Comparison of ENCODE assay signal across 22 cellular contexts in the genomic region with DNA sequence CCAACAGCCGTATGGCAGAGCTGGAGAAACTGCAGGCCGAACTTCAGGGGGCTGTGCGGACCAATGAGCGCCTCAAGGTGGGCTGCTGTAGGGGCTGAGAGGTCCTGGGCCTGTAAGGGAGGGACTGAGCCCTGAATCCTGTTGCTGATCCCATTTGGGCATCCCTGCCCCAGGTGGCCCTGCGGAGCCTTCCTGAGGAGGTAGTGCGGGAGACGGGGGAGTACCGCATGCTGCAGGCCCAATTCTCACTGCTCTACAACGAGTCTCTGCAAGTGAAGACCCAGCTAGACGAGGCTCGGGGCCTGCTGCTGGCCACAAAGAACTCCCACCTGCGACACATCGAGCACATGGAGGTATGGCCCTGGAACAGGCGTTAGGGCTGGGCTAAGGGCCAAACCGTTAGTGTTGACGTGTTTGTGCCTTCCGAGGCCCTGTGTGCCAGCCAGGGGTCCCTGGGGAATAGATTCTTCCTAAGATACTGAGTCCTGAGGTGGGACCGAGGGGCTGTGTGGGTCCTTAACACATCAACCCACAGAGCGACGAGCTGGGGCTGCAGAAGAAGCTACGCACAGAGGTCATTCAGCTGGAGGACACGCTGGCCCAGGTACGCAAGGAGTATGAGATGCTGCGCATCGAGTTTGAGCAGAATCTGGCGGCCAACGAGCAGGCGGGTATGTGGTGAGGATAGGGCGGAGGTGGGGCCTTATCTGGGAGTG. TPM values are rescaled to one million over a fixed set of nuclear protein-coding genes. Genes with fewer than 3 reads are reported as not detected.
DNase-seq lines count a peak whose midpoint lies in the region; ATAC-seq, FAIRE-seq and TF ChIP-seq lines count a peak whose summit lies in the region.
"Had no signal": no experiment of that assay in that cellular context is flagged by ENCODE, and none has a peak within 500 bp of the region (broad histone marks: within the 10 kb centered on the region; RNA-seq: fewer than 3 reads in every experiment).

No MANE protein-coding gene starts in this region.

- H3K4me3 ChIP-seq in RWPE2 (ENCODE audit: severe bottlenecking) = no peak overlapping the region
- no peak overlapping the region for H3K4me3 ChIP-seq in left lung

- DNase-seq in HUDEP-2 (lab: John Stamatoyannopoulos, UW; ENCODE audit: unreplicated experiment in 76 of 76) = peak in 65 of 76 experiments; percentile 44 to 92 (median 86)
- DNase-seq in RWPE2 (ENCODE audit: low spot score) = peak; percentile 32
- DNase-seq in left lung = peak; percentile 20 to 34
- DNase-seq in posterior vena cava (ENCODE audit: low spot score) = peak; percentile 58
- no peak for DNase-seq in NCI-H446 (lab: John Stamatoyannopoulos, UW)
- DNase-seq in SKM-1 treated with dmso at 0.1 percent for 144 hours (lab: John Stamatoyannopoulos, UW; ENCODE audit: unreplicated experiment) = no peak
- no peak for DNase-seq in D721Med (ENCODE audit: insufficient read length, low spot score)
- DNase-seq: ACHN; DMS79; MM.1S; NCI-H1092; NCI-H1694; NCI-H510A; NCI-H748 treated with DMSO at 0.1 percent for 48 hours; NK-92 treated with Interleukin-12 subunit alpha and Interleukin-12 subunit beta, amount 100 ng/mL, for 24 hours; SIG-M5 had no signal

- intact Hi-C loops in left lung (cut with DNase I) = no loop called here
- intact Hi-C loops in posterior vena cava (cut with DNase I) = no loop called here

- peaks cover 10% of the 10 kb centered on the region for H3K4me1 ChIP-seq in RWPE2 (ENCODE audit: insufficient read depth, poor library complexity, severe bottlenecking)
- H3K4me1 ChIP-seq in left lung = peaks cover 13 to 23% of the 10 kb centered on the region in 2 donors

- ATAC-seq in RWPE2 (ENCODE audit: low read depth) (no peak), left lung (no peak)
- ATAC-seq: SK-N-SH treated with all-trans-retinoic acid at 6 μM for 48 hours had no signal

- TF ChIP-seq CTCF in RWPE2 (IDR thresholded peaks at IDR 0.05; ENCODE audit: poor library complexity, severe bottlenecking) (no peak), left lung (IDR thresholded peaks at IDR 0.05) (no peak), D721Med (IDR thresholded peaks at IDR 0.05; ENCODE audit: insufficient read depth, missing control alignments) (no peak)

- no peak for FAIRE-seq in D721Med (lab: Jason Lieb, UNC)
- FAIRE-seq: GM12892, H1, RCC 7860 had no signal

- H3K9me3 ChIP-seq in RWPE2 (ENCODE audit: severe bottlenecking) (no peaks in the 10 kb centered on the region), left lung (no peaks in the 10 kb centered on the region)

- H3K36me3 ChIP-seq in RWPE2 (ENCODE audit: low read depth) (peaks cover 85% of the 10 kb centered on the region), left lung (peaks cover 0 to 83% of the 10 kb centered on the region in 2 donors)

- H3K27me3 ChIP-seq in RWPE2 (ENCODE audit: insufficient read depth, poor library complexity, severe bottlenecking) (no peaks in the 10 kb centered on the region), left lung (no peaks in the 10 kb centered on the region)

- no peak overlapping the region for H3K27ac ChIP-seq in RWPE2 (ENCODE audit: poor library complexity, severe bottlenecking)
- H3K27ac ChIP-seq in left lung = no peak overlapping the region
- H3K27ac ChIP-seq: C4-2B, HL-60 had no signal

RNA-seq across cellular contexts. Expression of a gene that starts 4.2 kb away (rescaled TPM):
- total RNA-seq in left lung (10 to 100 TPM; 93.4 to 98.7 TPM), posterior vena cava (10 to 100 TPM; 60.9 to 66.5 TPM)

RNA-seq across cellular contexts. Expression of a gene that starts 4.5 kb away (rescaled TPM):
- total RNA-seq in left lung = 10 to 100 TPM in 1 of 2 donors, 1 to 10 TPM in 1; 6.6 to 10.9 TPM
- total RNA-seq in posterior vena cava = 1 to 10 TPM; 1.2 TPM

RNA-seq across cellular contexts. Expression of a gene that starts 18.1 kb away (rescaled TPM):
- total RNA-seq in left lung (10 to 100 TPM; 28.8 to 31.2 TPM), posterior vena cava (10 to 100 TPM; 13.0 to 13.9 TPM)

RNA-seq across cellular contexts. Expression of a gene that starts 20.6 kb away (rescaled TPM):
- total RNA-seq in left lung (10 to 100 TPM; 12.3 to 13.1 TPM), posterior vena cava (10 to 100 TPM; 10.1 to 11.2 TPM)

Comparison
In these comparisons a context has a peak if more than half of its experiments do, and no peak if none do; other contexts are left out.
1. DNase-seq: peak in HUDEP-2 (65 of 76), RWPE2 (single experiment), left lung (2 of 2) and posterior vena cava (single experiment); none in NCI-H446 (0 of 2), SKM-1 treated with dmso at 0.1 percent for 144 hours (single experiment) and D721Med (single experiment).